Comparison of ENCODE assay signal across 1 cellular context in the genomic region with DNA sequence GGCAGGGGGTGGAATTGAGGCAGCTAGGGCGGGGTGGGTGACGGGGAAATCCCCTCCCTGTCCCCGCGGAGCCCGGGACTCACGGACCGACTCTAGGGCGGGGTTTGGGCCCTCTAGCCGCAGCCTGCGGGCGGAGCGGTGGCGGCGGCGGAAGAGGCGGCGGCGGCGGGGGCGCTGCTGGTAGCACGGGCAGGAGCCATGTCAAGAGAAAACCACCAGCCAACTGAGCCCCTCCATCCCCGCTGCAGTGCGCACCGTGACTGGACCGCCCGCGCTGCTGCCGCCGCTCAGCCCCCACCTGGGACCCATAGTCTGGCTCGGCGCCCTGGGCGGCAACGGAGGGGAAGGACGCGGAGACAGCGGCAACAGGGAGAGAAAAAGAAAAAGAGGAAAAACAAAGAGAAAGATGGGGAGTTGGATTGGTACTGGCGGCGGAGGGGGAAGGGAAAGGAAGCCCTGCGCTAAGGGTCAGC.
TF ChIP-seq lines count a peak whose summit lies in the region.

No MANE protein-coding gene starts in this region.

TF ChIP-seq in HepG2, 621 proteins besides CTCF, POLR2A, EP300 and RAD21 (continued from another document and continues in another):
- no peak for TF ChIP-seq ZNF260 (CRISPR knock-in tag; IDR thresholded peaks at IDR 0.05; ENCODE audit: borderline replicate concordance, low read depth)
- TF ChIP-seq ZNF207 (IDR thresholded peaks at IDR 0.05; ENCODE audit: borderline replicate concordance) = no peak
- peak; percentile 87 for TF ChIP-seq HNRNPK (IDR thresholded peaks at IDR 0.05; ENCODE audit: low read depth, low read length, poor library complexity, severe bottlenecking)
- TF ChIP-seq AKAP8 (CRISPR knock-in tag; IDR thresholded peaks at IDR 0.05) = no peak; the same call in 1 of the 2 replicates
- TF ChIP-seq, protein P1, sequence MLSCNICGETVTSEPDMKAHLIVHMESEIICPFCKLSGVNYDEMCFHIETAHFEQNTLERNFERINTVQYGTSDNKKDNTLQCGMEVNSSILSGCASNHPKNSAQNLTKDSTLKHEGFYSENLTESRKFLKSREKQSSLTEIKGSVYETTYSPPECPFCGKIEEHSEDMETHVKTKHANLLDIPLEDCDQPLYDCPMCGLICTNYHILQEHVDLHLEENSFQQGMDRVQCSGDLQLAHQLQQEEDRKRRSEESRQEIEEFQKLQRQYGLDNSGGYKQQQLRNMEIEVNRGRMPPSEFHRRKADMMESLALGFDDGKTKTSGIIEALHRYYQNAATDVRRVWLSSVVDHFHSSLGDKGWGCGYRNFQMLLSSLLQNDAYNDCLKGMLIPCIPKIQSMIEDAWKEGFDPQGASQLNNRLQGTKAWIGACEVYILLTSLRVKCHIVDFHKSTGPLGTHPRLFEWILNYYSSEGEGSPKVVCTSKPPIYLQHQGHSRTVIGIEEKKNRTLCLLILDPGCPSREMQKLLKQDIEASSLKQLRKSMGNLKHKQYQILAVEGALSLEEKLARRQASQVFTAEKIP (CRISPR knock-in tag; IDR thresholded peaks at IDR 0.05; ENCODE audit: borderline replicate concordance) = no peak
- TF ChIP-seq EEA1 (CRISPR knock-in tag; IDR thresholded peaks at IDR 0.05; ENCODE audit: borderline replicate concordance) = 0 out of 2 replicates have a peak, but pooled peaks have one; percentile 42
- no peak; the same call in 1 of the 2 replicates for TF ChIP-seq JUN (CRISPR knock-in tag; IDR thresholded peaks at IDR 0.05)
- TF ChIP-seq, protein P2, sequence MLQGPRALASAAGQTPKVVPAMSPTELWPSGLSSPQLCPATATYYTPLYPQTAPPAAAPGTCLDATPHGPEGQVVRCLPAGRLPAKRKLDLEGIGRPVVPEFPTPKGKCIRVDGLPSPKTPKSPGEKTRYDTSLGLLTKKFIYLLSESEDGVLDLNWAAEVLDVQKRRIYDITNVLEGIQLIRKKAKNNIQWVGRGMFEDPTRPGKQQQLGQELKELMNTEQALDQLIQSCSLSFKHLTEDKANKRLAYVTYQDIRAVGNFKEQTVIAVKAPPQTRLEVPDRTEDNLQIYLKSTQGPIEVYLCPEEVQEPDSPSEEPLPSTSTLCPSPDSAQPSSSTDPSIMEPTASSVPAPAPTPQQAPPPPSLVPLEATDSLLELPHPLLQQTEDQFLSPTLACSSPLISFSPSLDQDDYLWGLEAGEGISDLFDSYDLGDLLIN (CRISPR knock-in tag; IDR thresholded peaks at IDR 0.05; ENCODE audit: borderline replicate concordance) = no peak
- TF ChIP-seq, protein P3, sequence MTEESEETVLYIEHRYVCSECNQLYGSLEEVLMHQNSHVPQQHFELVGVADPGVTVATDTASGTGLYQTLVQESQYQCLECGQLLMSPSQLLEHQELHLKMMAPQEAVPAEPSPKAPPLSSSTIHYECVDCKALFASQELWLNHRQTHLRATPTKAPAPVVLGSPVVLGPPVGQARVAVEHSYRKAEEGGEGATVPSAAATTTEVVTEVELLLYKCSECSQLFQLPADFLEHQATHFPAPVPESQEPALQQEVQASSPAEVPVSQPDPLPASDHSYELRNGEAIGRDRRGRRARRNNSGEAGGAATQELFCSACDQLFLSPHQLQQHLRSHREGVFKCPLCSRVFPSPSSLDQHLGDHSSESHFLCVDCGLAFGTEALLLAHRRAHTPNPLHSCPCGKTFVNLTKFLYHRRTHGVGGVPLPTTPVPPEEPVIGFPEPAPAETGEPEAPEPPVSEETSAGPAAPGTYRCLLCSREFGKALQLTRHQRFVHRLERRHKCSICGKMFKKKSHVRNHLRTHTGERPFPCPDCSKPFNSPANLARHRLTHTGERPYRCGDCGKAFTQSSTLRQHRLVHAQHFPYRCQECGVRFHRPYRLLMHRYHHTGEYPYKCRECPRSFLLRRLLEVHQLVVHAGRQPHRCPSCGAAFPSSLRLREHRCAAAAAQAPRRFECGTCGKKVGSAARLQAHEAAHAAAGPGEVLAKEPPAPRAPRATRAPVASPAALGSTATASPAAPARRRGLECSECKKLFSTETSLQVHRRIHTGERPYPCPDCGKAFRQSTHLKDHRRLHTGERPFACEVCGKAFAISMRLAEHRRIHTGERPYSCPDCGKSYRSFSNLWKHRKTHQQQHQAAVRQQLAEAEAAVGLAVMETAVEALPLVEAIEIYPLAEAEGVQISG (CRISPR knock-in tag; IDR thresholded peaks at IDR 0.05) = no peak; the same call in 1 of the 2 replicates
- TF ChIP-seq, protein P4, sequence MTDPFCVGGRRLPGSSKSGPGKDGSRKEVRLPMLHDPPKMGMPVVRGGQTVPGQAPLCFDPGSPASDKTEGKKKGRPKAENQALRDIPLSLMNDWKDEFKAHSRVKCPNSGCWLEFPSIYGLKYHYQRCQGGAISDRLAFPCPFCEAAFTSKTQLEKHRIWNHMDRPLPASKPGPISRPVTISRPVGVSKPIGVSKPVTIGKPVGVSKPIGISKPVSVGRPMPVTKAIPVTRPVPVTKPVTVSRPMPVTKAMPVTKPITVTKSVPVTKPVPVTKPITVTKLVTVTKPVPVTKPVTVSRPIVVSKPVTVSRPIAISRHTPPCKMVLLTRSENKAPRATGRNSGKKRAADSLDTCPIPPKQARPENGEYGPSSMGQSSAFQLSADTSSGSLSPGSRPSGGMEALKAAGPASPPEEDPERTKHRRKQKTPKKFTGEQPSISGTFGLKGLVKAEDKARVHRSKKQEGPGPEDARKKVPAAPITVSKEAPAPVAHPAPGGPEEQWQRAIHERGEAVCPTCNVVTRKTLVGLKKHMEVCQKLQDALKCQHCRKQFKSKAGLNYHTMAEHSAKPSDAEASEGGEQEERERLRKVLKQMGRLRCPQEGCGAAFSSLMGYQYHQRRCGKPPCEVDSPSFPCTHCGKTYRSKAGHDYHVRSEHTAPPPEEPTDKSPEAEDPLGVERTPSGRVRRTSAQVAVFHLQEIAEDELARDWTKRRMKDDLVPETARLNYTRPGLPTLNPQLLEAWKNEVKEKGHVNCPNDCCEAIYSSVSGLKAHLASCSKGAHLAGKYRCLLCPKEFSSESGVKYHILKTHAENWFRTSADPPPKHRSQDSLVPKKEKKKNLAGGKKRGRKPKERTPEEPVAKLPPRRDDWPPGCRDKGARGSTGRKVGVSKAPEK (CRISPR knock-in tag; IDR thresholded peaks at IDR 0.05; ENCODE audit: borderline replicate concordance) = 0 out of 2 replicates have a peak, but pooled peaks have one; percentile 85
- TF ChIP-seq RELA (CRISPR knock-in tag; IDR thresholded peaks at IDR 0.05) = no peak
- TF ChIP-seq, protein P5, sequence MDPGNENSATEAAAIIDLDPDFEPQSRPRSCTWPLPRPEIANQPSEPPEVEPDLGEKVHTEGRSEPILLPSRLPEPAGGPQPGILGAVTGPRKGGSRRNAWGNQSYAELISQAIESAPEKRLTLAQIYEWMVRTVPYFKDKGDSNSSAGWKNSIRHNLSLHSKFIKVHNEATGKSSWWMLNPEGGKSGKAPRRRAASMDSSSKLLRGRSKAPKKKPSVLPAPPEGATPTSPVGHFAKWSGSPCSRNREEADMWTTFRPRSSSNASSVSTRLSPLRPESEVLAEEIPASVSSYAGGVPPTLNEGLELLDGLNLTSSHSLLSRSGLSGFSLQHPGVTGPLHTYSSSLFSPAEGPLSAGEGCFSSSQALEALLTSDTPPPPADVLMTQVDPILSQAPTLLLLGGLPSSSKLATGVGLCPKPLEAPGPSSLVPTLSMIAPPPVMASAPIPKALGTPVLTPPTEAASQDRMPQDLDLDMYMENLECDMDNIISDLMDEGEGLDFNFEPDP (CRISPR knock-in tag; conservative IDR thresholded peaks at IDR 0.05) = no peak
- TF ChIP-seq, protein P6, sequence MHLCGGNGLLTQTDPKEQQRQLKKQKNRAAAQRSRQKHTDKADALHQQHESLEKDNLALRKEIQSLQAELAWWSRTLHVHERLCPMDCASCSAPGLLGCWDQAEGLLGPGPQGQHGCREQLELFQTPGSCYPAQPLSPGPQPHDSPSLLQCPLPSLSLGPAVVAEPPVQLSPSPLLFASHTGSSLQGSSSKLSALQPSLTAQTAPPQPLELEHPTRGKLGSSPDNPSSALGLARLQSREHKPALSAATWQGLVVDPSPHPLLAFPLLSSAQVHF (CRISPR knock-in tag; IDR thresholded peaks at IDR 0.05) = no peak
- TF ChIP-seq HDAC1 (CRISPR knock-in tag; IDR thresholded peaks at IDR 0.05) = peak; percentile 44; the same call in 1 of the 2 replicates
- TF ChIP-seq ZNF75D (CRISPR knock-in tag; IDR thresholded peaks at IDR 0.05; ENCODE audit: borderline replicate concordance) = no peak
- peak; percentile 37; the same call in 1 of the 2 replicates for TF ChIP-seq ZNF451 (CRISPR knock-in tag; IDR thresholded peaks at IDR 0.05)
- no peak for TF ChIP-seq SSRP1 (CRISPR knock-in tag; IDR thresholded peaks at IDR 0.05)
- TF ChIP-seq, protein P7, sequence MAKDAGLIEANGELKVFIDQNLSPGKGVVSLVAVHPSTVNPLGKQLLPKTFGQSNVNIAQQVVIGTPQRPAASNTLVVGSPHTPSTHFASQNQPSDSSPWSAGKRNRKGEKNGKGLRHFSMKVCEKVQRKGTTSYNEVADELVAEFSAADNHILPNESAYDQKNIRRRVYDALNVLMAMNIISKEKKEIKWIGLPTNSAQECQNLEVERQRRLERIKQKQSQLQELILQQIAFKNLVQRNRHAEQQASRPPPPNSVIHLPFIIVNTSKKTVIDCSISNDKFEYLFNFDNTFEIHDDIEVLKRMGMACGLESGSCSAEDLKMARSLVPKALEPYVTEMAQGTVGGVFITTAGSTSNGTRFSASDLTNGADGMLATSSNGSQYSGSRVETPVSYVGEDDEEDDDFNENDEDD (CRISPR knock-in tag; IDR thresholded peaks at IDR 0.05; ENCODE audit: borderline replicate concordance) = no peak
- TF ChIP-seq ZNF724P (CRISPR knock-in tag; IDR thresholded peaks at IDR 0.05; ENCODE audit: borderline replicate concordance) = no peak
- no peak; the same call in 1 of the 2 replicates for TF ChIP-seq KDM3A (CRISPR knock-in tag; IDR thresholded peaks at IDR 0.05; ENCODE audit: low read depth)
- TF ChIP-seq, protein P8, sequence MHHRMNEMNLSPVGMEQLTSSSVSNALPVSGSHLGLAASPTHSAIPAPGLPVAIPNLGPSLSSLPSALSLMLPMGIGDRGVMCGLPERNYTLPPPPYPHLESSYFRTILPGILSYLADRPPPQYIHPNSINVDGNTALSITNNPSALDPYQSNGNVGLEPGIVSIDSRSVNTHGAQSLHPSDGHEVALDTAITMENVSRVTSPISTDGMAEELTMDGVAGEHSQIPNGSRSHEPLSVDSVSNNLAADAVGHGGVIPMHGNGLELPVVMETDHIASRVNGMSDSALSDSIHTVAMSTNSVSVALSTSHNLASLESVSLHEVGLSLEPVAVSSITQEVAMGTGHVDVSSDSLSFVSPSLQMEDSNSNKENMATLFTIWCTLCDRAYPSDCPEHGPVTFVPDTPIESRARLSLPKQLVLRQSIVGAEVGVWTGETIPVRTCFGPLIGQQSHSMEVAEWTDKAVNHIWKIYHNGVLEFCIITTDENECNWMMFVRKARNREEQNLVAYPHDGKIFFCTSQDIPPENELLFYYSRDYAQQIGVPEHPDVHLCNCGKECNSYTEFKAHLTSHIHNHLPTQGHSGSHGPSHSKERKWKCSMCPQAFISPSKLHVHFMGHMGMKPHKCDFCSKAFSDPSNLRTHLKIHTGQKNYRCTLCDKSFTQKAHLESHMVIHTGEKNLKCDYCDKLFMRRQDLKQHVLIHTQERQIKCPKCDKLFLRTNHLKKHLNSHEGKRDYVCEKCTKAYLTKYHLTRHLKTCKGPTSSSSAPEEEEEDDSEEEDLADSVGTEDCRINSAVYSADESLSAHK (CRISPR knock-in tag; IDR thresholded peaks at IDR 0.05; ENCODE audit: borderline replicate concordance) = no peak
- TF ChIP-seq KLF15 (CRISPR knock-in tag; IDR thresholded peaks at IDR 0.05; ENCODE audit: borderline replicate concordance) = no peak; the same call in 1 of the 2 replicates
- no peak for TF ChIP-seq TCF7L2 (IDR thresholded peaks at IDR 0.05; ENCODE audit: low read depth, low read length)
- TF ChIP-seq CEBPG (CRISPR knock-in tag; IDR thresholded peaks at IDR 0.05) = no peak
- no peak; the same call in 1 of the 2 replicates for TF ChIP-seq HDAC6 (IDR thresholded peaks at IDR 0.05; ENCODE audit: low read depth, low read length)
- TF ChIP-seq, protein P9, sequence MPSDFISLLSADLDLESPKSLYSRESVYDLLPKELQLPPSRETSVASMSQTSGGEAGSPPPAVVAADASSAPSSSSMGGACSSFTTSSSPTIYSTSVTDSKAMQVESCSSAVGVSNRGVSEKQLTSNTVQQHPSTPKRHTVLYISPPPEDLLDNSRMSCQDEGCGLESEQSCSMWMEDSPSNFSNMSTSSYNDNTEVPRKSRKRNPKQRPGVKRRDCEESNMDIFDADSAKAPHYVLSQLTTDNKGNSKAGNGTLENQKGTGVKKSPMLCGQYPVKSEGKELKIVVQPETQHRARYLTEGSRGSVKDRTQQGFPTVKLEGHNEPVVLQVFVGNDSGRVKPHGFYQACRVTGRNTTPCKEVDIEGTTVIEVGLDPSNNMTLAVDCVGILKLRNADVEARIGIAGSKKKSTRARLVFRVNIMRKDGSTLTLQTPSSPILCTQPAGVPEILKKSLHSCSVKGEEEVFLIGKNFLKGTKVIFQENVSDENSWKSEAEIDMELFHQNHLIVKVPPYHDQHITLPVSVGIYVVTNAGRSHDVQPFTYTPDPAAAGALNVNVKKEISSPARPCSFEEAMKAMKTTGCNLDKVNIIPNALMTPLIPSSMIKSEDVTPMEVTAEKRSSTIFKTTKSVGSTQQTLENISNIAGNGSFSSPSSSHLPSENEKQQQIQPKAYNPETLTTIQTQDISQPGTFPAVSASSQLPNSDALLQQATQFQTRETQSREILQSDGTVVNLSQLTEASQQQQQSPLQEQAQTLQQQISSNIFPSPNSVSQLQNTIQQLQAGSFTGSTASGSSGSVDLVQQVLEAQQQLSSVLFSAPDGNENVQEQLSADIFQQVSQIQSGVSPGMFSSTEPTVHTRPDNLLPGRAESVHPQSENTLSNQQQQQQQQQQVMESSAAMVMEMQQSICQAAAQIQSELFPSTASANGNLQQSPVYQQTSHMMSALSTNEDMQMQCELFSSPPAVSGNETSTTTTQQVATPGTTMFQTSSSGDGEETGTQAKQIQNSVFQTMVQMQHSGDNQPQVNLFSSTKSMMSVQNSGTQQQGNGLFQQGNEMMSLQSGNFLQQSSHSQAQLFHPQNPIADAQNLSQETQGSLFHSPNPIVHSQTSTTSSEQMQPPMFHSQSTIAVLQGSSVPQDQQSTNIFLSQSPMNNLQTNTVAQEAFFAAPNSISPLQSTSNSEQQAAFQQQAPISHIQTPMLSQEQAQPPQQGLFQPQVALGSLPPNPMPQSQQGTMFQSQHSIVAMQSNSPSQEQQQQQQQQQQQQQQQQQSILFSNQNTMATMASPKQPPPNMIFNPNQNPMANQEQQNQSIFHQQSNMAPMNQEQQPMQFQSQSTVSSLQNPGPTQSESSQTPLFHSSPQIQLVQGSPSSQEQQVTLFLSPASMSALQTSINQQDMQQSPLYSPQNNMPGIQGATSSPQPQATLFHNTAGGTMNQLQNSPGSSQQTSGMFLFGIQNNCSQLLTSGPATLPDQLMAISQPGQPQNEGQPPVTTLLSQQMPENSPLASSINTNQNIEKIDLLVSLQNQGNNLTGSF (CRISPR knock-in tag; IDR thresholded peaks at IDR 0.05) = no peak
- TF ChIP-seq, protein P10, sequence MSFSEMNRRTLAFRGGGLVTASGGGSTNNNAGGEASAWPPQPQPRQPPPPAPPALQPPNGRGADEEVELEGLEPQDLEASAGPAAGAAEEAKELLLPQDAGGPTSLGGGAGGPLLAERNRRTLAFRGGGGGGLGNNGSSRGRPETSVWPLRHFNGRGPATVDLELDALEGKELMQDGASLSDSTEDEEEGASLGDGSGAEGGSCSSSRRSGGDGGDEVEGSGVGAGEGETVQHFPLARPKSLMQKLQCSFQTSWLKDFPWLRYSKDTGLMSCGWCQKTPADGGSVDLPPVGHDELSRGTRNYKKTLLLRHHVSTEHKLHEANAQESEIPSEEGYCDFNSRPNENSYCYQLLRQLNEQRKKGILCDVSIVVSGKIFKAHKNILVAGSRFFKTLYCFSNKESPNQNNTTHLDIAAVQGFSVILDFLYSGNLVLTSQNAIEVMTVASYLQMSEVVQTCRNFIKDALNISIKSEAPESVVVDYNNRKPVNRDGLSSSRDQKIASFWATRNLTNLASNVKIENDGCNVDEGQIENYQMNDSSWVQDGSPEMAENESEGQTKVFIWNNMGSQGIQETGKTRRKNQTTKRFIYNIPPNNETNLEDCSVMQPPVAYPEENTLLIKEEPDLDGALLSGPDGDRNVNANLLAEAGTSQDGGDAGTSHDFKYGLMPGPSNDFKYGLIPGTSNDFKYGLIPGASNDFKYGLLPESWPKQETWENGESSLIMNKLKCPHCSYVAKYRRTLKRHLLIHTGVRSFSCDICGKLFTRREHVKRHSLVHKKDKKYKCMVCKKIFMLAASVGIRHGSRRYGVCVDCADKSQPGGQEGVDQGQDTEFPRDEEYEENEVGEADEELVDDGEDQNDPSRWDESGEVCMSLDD (CRISPR knock-in tag; IDR thresholded peaks at IDR 0.05; ENCODE audit: borderline replicate concordance) = 0 out of 2 replicates have a peak, but pooled peaks have one; percentile 14
